Comparison of ENCODE assay signal across 1 cellular context in genomic region chr1:198122693-198123092, GRCh38.
TF ChIP-seq lines count a peak whose summit lies in the region.

No MANE protein-coding gene starts in this region.

TF ChIP-seq in K562, 482 proteins besides CTCF, POLR2A, EP300 and RAD21 (continued from another document and continues in another):
- no peak for TF ChIP-seq NRF1 (conservative IDR thresholded peaks at IDR 0.05 in 1 of 2, IDR thresholded peaks at IDR 0.05 in 1 of 2)
- TF ChIP-seq MTA3 (IDR thresholded peaks at IDR 0.05; ENCODE audit: borderline replicate concordance), result no peak; the same call in 1 of the 2 replicates
- peak; percentile 86 for TF ChIP-seq FOSL1 (tag; conservative IDR thresholded peaks at IDR 0.05)
- no peak for TF ChIP-seq ELF2 (CRISPR knock-in tag; IDR thresholded peaks at IDR 0.05)
- no peak for TF ChIP-seq DDX20 (tag; IDR thresholded peaks at IDR 0.05; ENCODE audit: low read depth)
- TF ChIP-seq ZNF511 (CRISPR knock-in tag; IDR thresholded peaks at IDR 0.05), result no peak
- TF ChIP-seq AFF1 (IDR thresholded peaks at IDR 0.05; ENCODE audit: low read depth in 1 of 2, partially characterized antibody in 2 of 2), result no peak
- no peak for TF ChIP-seq POU5F1 (IDR thresholded peaks at IDR 0.05; ENCODE audit: borderline replicate concordance, low read depth, low read length, partially characterized antibody)
- TF ChIP-seq ZNF561 (CRISPR knock-in tag; conservative IDR thresholded peaks at IDR 0.05), result no peak
- 0 out of 2 replicates have a peak, but pooled peaks have one; percentile 13 for TF ChIP-seq ATF3 (IDR thresholded peaks at IDR 0.05)
- TF ChIP-seq ATF3 (CRISPR knock-in tag; conservative IDR thresholded peaks at IDR 0.05), result no peak
- no peak for TF ChIP-seq ZFP36 (IDR thresholded peaks at IDR 0.05; ENCODE audit: low read depth, low read length, partially characterized antibody)
- TF ChIP-seq ZNF551 (CRISPR knock-in tag; IDR thresholded peaks at IDR 0.05), result no peak
- TF ChIP-seq ETS1 (conservative IDR thresholded peaks at IDR 0.05; ENCODE audit: control insufficient read depth, low read depth, low read length), result no peak
- TF ChIP-seq ZNF253 (CRISPR knock-in tag; conservative IDR thresholded peaks at IDR 0.05), result no peak
- no peak for TF ChIP-seq HBP1 (CRISPR knock-in tag; IDR thresholded peaks at IDR 0.05)
- no peak for TF ChIP-seq POLR2H (tag; IDR thresholded peaks at IDR 0.05; ENCODE audit: low read depth)
- TF ChIP-seq NCOA2 (IDR thresholded peaks at IDR 0.05; ENCODE audit: partially characterized antibody in 2 of 2), result no peak
- peak; percentile 89 for TF ChIP-seq ARID1B (IDR thresholded peaks at IDR 0.05)
- no peak for TF ChIP-seq NFE2L1 (tag; IDR thresholded peaks at IDR 0.05; ENCODE audit: borderline replicate concordance, low read depth)
- peak; percentile 71 for TF ChIP-seq TCF3 (CRISPR knock-in tag; IDR thresholded peaks at IDR 0.05)
- no peak for TF ChIP-seq ZBTB49 (CRISPR knock-in tag; IDR thresholded peaks at IDR 0.05; ENCODE audit: borderline replicate concordance)
- no peak for TF ChIP-seq MCM3 (IDR thresholded peaks at IDR 0.05)
- no peak for TF ChIP-seq FOS (IDR thresholded peaks at IDR 0.05; ENCODE audit: extremely low read depth, insufficient read length)
- no peak for TF ChIP-seq TGIF2 (CRISPR knock-in tag; IDR thresholded peaks at IDR 0.05)
- no peak for TF ChIP-seq POLR2AphosphoS5 (IDR thresholded peaks at IDR 0.05; ENCODE audit: control insufficient read depth, insufficient read depth, low read depth, low read length)
- peak; percentile 85 for TF ChIP-seq SMARCA4 (IDR thresholded peaks at IDR 0.05)
- no peak for TF ChIP-seq GATAD2B (IDR thresholded peaks at IDR 0.05; ENCODE audit: borderline replicate concordance)
- no peak for TF ChIP-seq ATF7 (IDR thresholded peaks at IDR 0.05)
- TF ChIP-seq HNRNPL (IDR thresholded peaks at IDR 0.05; ENCODE audit: low read depth, low read length), result 0 out of 2 replicates have a peak, but pooled peaks have one; percentile 36
- TF ChIP-seq SOX6 (IDR thresholded peaks at IDR 0.05), result peak; percentile 42; the same call in 1 of the 2 replicates
- no peak for TF ChIP-seq SMAD2 (IDR thresholded peaks at IDR 0.05; ENCODE audit: low read depth, low read length)
- TF ChIP-seq SREBF2 (CRISPR knock-in tag; IDR thresholded peaks at IDR 0.05), result no peak
- no peak for TF ChIP-seq ARID4B (CRISPR knock-in tag; IDR thresholded peaks at IDR 0.05)
- no peak for TF ChIP-seq HIVEP1 (CRISPR knock-in tag; IDR thresholded peaks at IDR 0.05)
- no peak for TF ChIP-seq CEBPG (CRISPR knock-in tag; IDR thresholded peaks at IDR 0.05)
- TF ChIP-seq CEBPG (tag; conservative IDR thresholded peaks at IDR 0.05 in 1 of 2, IDR thresholded peaks at IDR 0.05 in 1 of 2), result no peak
- no peak for TF ChIP-seq SAP30 (IDR thresholded peaks at IDR 0.05; ENCODE audit: borderline replicate concordance, insufficient read depth, low read depth, low read length, poor library complexity, severe bottlenecking)
- no peak for TF ChIP-seq CBX3 (IDR thresholded peaks at IDR 0.05; ENCODE audit: borderline replicate concordance in 1 of 2, low read length in 2 of 2)
- TF ChIP-seq KLF6 (CRISPR knock-in tag; IDR thresholded peaks at IDR 0.05; ENCODE audit: borderline replicate concordance), result no peak
- no peak for TF ChIP-seq E2F5 (CRISPR knock-in tag; IDR thresholded peaks at IDR 0.05)
- TF ChIP-seq EP400 (IDR thresholded peaks at IDR 0.05), result no peak
- no peak for TF ChIP-seq ZNF445 (CRISPR knock-in tag; IDR thresholded peaks at IDR 0.05; ENCODE audit: low read depth)
- TF ChIP-seq ELK3 (CRISPR knock-in tag; IDR thresholded peaks at IDR 0.05), result no peak
- TF ChIP-seq ARHGAP35 (IDR thresholded peaks at IDR 0.05; ENCODE audit: partially characterized antibody), result no peak
